9 cellular contexts compared by ENCODE assay signal in the genomic region with DNA sequence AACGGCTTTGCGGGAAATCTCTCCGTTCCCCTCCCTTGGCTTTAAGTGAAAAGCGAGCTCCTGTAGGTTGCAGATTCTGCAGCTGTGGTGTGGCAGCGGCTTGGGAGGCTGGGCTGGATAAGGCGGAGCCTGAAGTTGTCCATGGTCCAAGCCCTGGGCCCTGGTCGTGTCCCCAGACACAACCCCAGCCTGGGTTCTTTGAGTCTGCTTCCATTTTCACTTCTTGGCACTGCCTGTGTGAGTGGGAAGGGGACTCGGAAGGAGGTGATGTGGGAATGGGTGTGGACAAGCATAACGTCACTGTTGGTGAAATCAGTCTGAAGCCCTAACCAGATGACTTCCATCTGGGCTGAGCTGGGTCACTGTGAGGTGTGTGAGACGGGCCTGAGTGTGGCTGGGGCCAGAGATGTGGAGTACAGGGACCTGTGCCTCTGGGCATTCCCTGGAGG. TPM values are rescaled to one million over a fixed set of nuclear protein-coding genes. Genes with fewer than 3 reads are reported as not detected.
DNase-seq lines count a peak whose midpoint lies in the region; ATAC-seq, FAIRE-seq and TF ChIP-seq lines count a peak whose summit lies in the region.
"Had no signal": no experiment of that assay in that cellular context is flagged by ENCODE, and none has a peak within 500 bp of the region (broad histone marks: within the 10 kb centered on the region; RNA-seq: fewer than 3 reads in every experiment).

No MANE protein-coding gene starts in this region.

- peaks cover 7% of the 10 kb centered on the region for H3K9me3 Mint-ChIP-seq in activated T-cell treated with anti-CD3 and anti-CD28 coated beads, Interleukin-2, amount 50 U/mL, for 4 hours
- H3K9me3 Mint-ChIP-seq in activated T-cell treated with anti-CD3 and anti-CD28 coated beads, Interleukin-2, amount 50 U/mL, for 72 hours: peaks cover 0 to 2% of the 10 kb centered on the region in 2 donors

- H3K9me3 ChIP-seq in endothelial cell of umbilical vein (replicated peaks; ENCODE audit: control insufficient read depth, insufficient read depth, low read length): no peaks in the 10 kb centered on the region

- H3K4me1 Mint-ChIP-seq in activated T-cell treated with anti-CD3 and anti-CD28 coated beads, Interleukin-2, amount 50 U/mL, for 4 hours (ENCODE audit: low read depth): peaks cover 21% of the 10 kb centered on the region
- peaks cover 13% of the 10 kb centered on the region for H3K4me1 Mint-ChIP-seq in activated T-cell treated with anti-CD3 and anti-CD28 coated beads, Interleukin-2, amount 50 U/mL, for 72 hours (ENCODE audit: low read depth)

- H3K27ac ChIP-seq in endothelial cell of umbilical vein (ENCODE audit: insufficient read depth, low read depth, low read length): no peak overlapping the region

- in situ Hi-C loops in GM13977 (cut with MboI; ENCODE audit: low pct_unique_long_range_greater_than_20kb, low sequenced_read_pairs, unreplicated experiment): no loop called here

- dilution Hi-C loops in endothelial cell of umbilical vein (cut with MboI; ENCODE audit: extremely low pct_ligation_motif_present, low sequenced_read_pairs): no loop called here

- peak overlapping the region; percentile 17 for H3K4me3 Mint-ChIP-seq in activated T-cell treated with anti-CD3 and anti-CD28 coated beads, Interleukin-2, amount 50 U/mL, for 4 hours
- no peak overlapping the region for H3K4me3 Mint-ChIP-seq in activated T-cell treated with anti-CD3 and anti-CD28 coated beads, Interleukin-2, amount 50 U/mL, for 72 hours
- H3K4me3 Mint-ChIP-seq: CD4-positive, CD25-positive, alpha-beta regulatory T cell had no signal

- no peak for FAIRE-seq in endothelial cell of umbilical vein (lab: Jason Lieb, UNC)

- H2AFZ ChIP-seq in endothelial cell of umbilical vein (ENCODE audit: low read depth, low read length): peak overlapping the region; percentile 58

- POLR2A ChIA-PET in endothelial cell of umbilical vein (lab: Charles Lee): no interaction called here

- no peak overlapping the region for H3K27ac Mint-ChIP-seq in activated T-cell treated with anti-CD3 and anti-CD28 coated beads, Interleukin-2, amount 50 U/mL, for 72 hours

- intact Hi-C loops in endothelial cell of umbilical vein (cut with micrococcal nuclease): loop anchor here (2.0 kb wide), 1 partner anchor 53 kb away; no protein-coding TSS in a partner anchor

- DNase-seq in activated T-cell treated with anti-CD3 and anti-CD28 coated beads, Interleukin-2, amount 50 U/mL, for 4 hours: no peak
- DNase-seq in activated T-cell treated with anti-CD3 and anti-CD28 coated beads, Interleukin-2, amount 50 U/mL, for 72 hours: no peak
- DNase-seq in endothelial cell of umbilical vein (ENCODE audit: low read depth, low spot score): peak; percentile 40
- peak; percentile 40 for DNase-seq in mucosa of gallbladder (ENCODE audit: low spot score)
- no peak for DNase-seq in T-helper 1 cell
- DNase-seq in GM13977 (ENCODE audit: low spot score): no peak
- DNase-seq: CD4-positive, CD25-positive, alpha-beta regulatory T cell had no signal

- no peak for TF ChIP-seq CTCF in endothelial cell of umbilical vein (IDR thresholded peaks at IDR 0.05; ENCODE audit: extremely low read depth in 1 of 2, insufficient read depth in 1 of 2, low read depth in 1 of 2, low read length in 2 of 2)
- no peak for TF ChIP-seq CTCF in GM13977 (IDR thresholded peaks at IDR 0.05; ENCODE audit: extremely low read depth, insufficient read depth, missing control alignments)

- H3K36me3 ChIP-seq in endothelial cell of umbilical vein (ENCODE audit: control insufficient read depth in 2 of 2, extremely low read depth in 1 of 2, insufficient read depth in 2 of 2, low read length in 2 of 2): no peaks in the 10 kb centered on the region

- TF ChIP-seq POLR2A in endothelial cell of umbilical vein (IDR thresholded peaks at IDR 0.05; ENCODE audit: low read depth, low read length): no peak

- H3K9me1 ChIP-seq in endothelial cell of umbilical vein (replicated peaks; ENCODE audit: control insufficient read depth, extremely low read depth, insufficient read depth, low read length): no peaks in the 10 kb centered on the region

- ATAC-seq in activated T-cell treated with anti-CD3 and anti-CD28 coated beads, Interleukin-2, amount 50 U/mL, for 4 hours: no peak
- ATAC-seq in activated T-cell treated with anti-CD3 and anti-CD28 coated beads, Interleukin-2, amount 50 U/mL, for 72 hours (replicated peaks in 1 of 2): no peak
- ATAC-seq in HG03095 (IDR thresholded peaks at IDR 0.05; ENCODE audit: unreplicated experiment): no peak
- no peak for ATAC-seq in GM19467 (IDR thresholded peaks at IDR 0.05; ENCODE audit: unreplicated experiment)

- no peaks in the 10 kb centered on the region for H4K20me1 ChIP-seq in endothelial cell of umbilical vein (replicated peaks; ENCODE audit: control insufficient read depth, extremely low read depth, insufficient read depth, low read length)

- H3K27me3 ChIP-seq in endothelial cell of umbilical vein (ENCODE audit: control insufficient read depth in 2 of 2, insufficient read depth in 2 of 2, low read length in 2 of 2): no peaks in the 10 kb centered on the region

- H3K79me2 ChIP-seq in endothelial cell of umbilical vein (ENCODE audit: control insufficient read depth, insufficient read depth, low read length): no peaks in the 10 kb centered on the region

- H3K4me2 ChIP-seq in endothelial cell of umbilical vein (ENCODE audit: insufficient read depth, low read length): no peak overlapping the region

- H3K4me1 ChIP-seq in endothelial cell of umbilical vein (ENCODE audit: control insufficient read depth, extremely low read depth, insufficient read depth, low read length): peaks cover 24% of the 10 kb centered on the region

- CTCF ChIA-PET in endothelial cell of umbilical vein (lab: Charles Lee): interaction anchor here (3.7 kb wide), 1 partner anchor 25 kb away, joined by 18 read pairs; no protein-coding TSS in a partner anchor

- no TSS peak for BruUV-seq in endothelial cell of umbilical vein (replicated peaks; lab: Mats Ljungman, UMichigan)

- H3K9ac ChIP-seq in endothelial cell of umbilical vein (replicated peaks; ENCODE audit: extremely low read depth, insufficient read depth, low read length): no peak overlapping the region

- H3K27me3 Mint-ChIP-seq in activated T-cell treated with anti-CD3 and anti-CD28 coated beads, Interleukin-2, amount 50 U/mL, for 4 hours (ENCODE audit: low read depth): no peaks in the 10 kb centered on the region
- no peaks in the 10 kb centered on the region for H3K27me3 Mint-ChIP-seq in activated T-cell treated with anti-CD3 and anti-CD28 coated beads, Interleukin-2, amount 50 U/mL, for 72 hours (ENCODE audit: low read depth)

- no peak overlapping the region for H3K4me3 ChIP-seq in endothelial cell of umbilical vein (replicated peaks in 1 of 3; ENCODE audit: insufficient read depth in 1 of 3, low read depth in 1 of 3, low read length in 3 of 3)

- H3K36me3 Mint-ChIP-seq in activated T-cell treated with anti-CD3 and anti-CD28 coated beads, Interleukin-2, amount 50 U/mL, for 4 hours (ENCODE audit: insufficient read depth): no peaks in the 10 kb centered on the region
- H3K36me3 Mint-ChIP-seq in activated T-cell treated with anti-CD3 and anti-CD28 coated beads, Interleukin-2, amount 50 U/mL, for 72 hours (ENCODE audit: insufficient read depth in 2 of 2): no peaks in the 10 kb centered on the region
- H3K36me3 Mint-ChIP-seq: CD4-positive, CD25-positive, alpha-beta regulatory T cell had no signal

TF ChIP-seq in endothelial cell of umbilical vein, 7 proteins besides CTCF, POLR2A, EP300 and RAD21:
- TF ChIP-seq GATA2 (IDR thresholded peaks at IDR 0.05; ENCODE audit: insufficient read depth, insufficient read length, low read depth, low read length) (no peak), EZH2 (IDR thresholded peaks at IDR 0.05; ENCODE audit: borderline replicate concordance, low read depth, low read length, severe bottlenecking) (no peak), POLR2AphosphoS5 (IDR thresholded peaks at IDR 0.05; ENCODE audit: insufficient read depth, low read depth, low read length) (no peak), JUN (IDR thresholded peaks at IDR 0.05; ENCODE audit: borderline replicate concordance, insufficient read depth, insufficient read length, low read depth) (no peak), MAX (IDR thresholded peaks at IDR 0.05; ENCODE audit: insufficient read depth, insufficient read length) (no peak), FOS (IDR thresholded peaks at IDR 0.05; ENCODE audit: borderline replicate concordance, insufficient read depth, low read length) (no peak), MYC (IDR thresholded peaks at IDR 0.05; ENCODE audit: low read depth, low read length) (no peak)

RNA-seq across cellular contexts. Expression of gene CTDSP2, which starts 43.0 kb away (rescaled TPM):
- 10 to 100 TPM; 30.9 to 41.7 (median 35.3) TPM for total RNA-seq in activated T-cell treated with anti-CD3 and anti-CD28 coated beads, Interleukin-2, amount 50 U/mL, for 4 hours
- total RNA-seq in activated T-cell treated with anti-CD3 and anti-CD28 coated beads, Interleukin-2, amount 50 U/mL, for 72 hours: 100 to 1,000 TPM; 108 to 109 TPM
- 128 and 142 TPM in 2 replicates for total RNA-seq in endothelial cell of umbilical vein
- 120 and 146 TPM in 2 replicates for polyA plus RNA-seq in endothelial cell of umbilical vein
- 159 and 167 TPM in 2 replicates for polyA plus RNA-seq in endothelial cell of umbilical vein (2011; cell fraction: cytosol; rRNA removed)
- 177 and 178 TPM in 2 replicates for polyA plus RNA-seq in endothelial cell of umbilical vein (2011; cell fraction: nucleus; rRNA removed)
- 99.2 and 104 TPM in 2 replicates for polyA plus RNA-seq in endothelial cell of umbilical vein (2012)
- polyA minus RNA-seq in endothelial cell of umbilical vein: 215 and 262 TPM in 2 replicates
- polyA minus RNA-seq in endothelial cell of umbilical vein (2011; cell fraction: cytosol; rRNA and poly(A)+ RNA removed): 45.4 TPM
- polyA minus RNA-seq in endothelial cell of umbilical vein (2011; cell fraction: nucleus; rRNA and poly(A)+ RNA removed): 94.7 and 98.2 TPM in 2 replicates
- 150 TPM for total RNA-seq in mucosa of gallbladder

RNA-seq across cellular contexts. Expression of gene ATP23, which starts 51.8 kb away (rescaled TPM):
- total RNA-seq in activated T-cell treated with anti-CD3 and anti-CD28 coated beads, Interleukin-2, amount 50 U/mL, for 4 hours: 1 to 10 TPM; 3.3 to 7.0 (median 5.9) TPM
- 10 to 100 TPM; 23.5 to 26.3 TPM for total RNA-seq in activated T-cell treated with anti-CD3 and anti-CD28 coated beads, Interleukin-2, amount 50 U/mL, for 72 hours
- total RNA-seq in endothelial cell of umbilical vein (5.9 and 7.2 TPM in 2 replicates), mucosa of gallbladder (5.2 TPM)
- polyA plus RNA-seq in endothelial cell of umbilical vein: 9.0 and 14.5 TPM in 2 replicates
- polyA plus RNA-seq in endothelial cell of umbilical vein (2011; cell fraction: cytosol; rRNA removed): 6.4 and 9.6 TPM in 2 replicates
- polyA plus RNA-seq in endothelial cell of umbilical vein (2011; cell fraction: nucleus; rRNA removed): 3.6 and 3.9 TPM in 2 replicates
- 5.7 and 5.8 TPM in 2 replicates for polyA plus RNA-seq in endothelial cell of umbilical vein (2012)
- polyA minus RNA-seq in endothelial cell of umbilical vein: 6.4 and 9.4 TPM in 2 replicates
- 1.8 TPM for polyA minus RNA-seq in endothelial cell of umbilical vein (2011; cell fraction: cytosol; rRNA and poly(A)+ RNA removed)
- 0.63 and 0.96 TPM in 2 replicates for polyA minus RNA-seq in endothelial cell of umbilical vein (2011; cell fraction: nucleus; rRNA and poly(A)+ RNA removed)

Comparison
In these comparisons a context has a peak if more than half of its experiments do, and no peak if none do; other contexts are left out.
1. DNase-seq: peak in endothelial cell of umbilical vein (single experiment) and mucosa of gallbladder (single experiment); none in activated T-cell treated with anti-CD3 and anti-CD28 coated beads, Interleukin-2, amount 50 U/mL, for 4 hours (single experiment), activated T-cell treated with anti-CD3 and anti-CD28 coated beads, Interleukin-2, amount 50 U/mL, for 72 hours (0 of 2), T-helper 1 cell (0 of 5) and GM13977 (single experiment).